Comparison of ENCODE assay signal across 23 cellular contexts in the genomic region with DNA sequence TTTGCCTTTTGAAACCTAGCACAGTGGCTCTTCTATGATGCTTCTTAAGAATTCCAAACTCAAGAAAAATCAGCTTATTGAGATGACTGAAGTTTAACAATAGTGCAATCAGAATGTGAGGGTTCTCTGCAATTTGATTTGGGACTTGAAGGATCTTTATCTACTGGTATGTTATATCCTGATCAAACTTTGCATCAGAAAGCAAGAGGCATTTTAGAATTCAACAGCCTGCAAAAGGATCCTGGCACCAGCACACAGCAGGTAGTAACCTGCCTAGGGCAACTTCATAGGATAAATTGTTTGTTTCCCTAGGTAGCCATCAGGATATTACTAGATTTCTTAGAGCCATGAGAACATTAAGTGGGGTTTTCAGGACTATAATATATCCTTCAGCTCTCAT. TPM values are rescaled to one million over a fixed set of nuclear protein-coding genes. Genes with fewer than 3 reads are reported as not detected.
"Had no signal": no experiment of that assay in that cellular context is flagged by ENCODE, and none has a peak within 500 bp of the region (broad histone marks: within the 10 kb centered on the region; RNA-seq: fewer than 3 reads in every experiment).

No MANE protein-coding gene starts in this region.

- H3K36me3 ChIP-seq: gastroesophageal sphincter, heart left ventricle, left lung, tibial artery, uterus, WERI-Rb-1 had no signal

- DNase-seq: activated CD4-positive, alpha-beta T cell treated with anti-CD3 and anti-CD28 coated beads for 36 hours; activated CD4-positive, alpha-beta T cell treated with anti-CD3 and anti-CD28 coated beads, Interleukin-2, amount 50 U/mL, for 48 hours; activated gamma-delta T cell treated with Interleukin-2 at 50 U/mL for 16 hours; activated T-cell treated with anti-CD3 and anti-CD28 coated beads for 4 hours; amniotic stem cell; effector CD4-positive, alpha-beta T cell; heart left ventricle; left lung; mammary epithelial cell; nephron progenitor cell; occipital lobe; posterior cingulate gyrus; retina; stimulated activated CD4-positive, alpha-beta T cell treated with anti-CD3 and anti-CD28 coated beads, Interleukin-2, amount 100 ng/mL, for 24 hours; stimulated activated naive CD4-positive, alpha-beta T cell treated with Interleukin-2 at 50 U/mL for 16 hours; substantia nigra; tibial artery; uterus; WERI-Rb-1 had no signal

- H3K4me3 ChIP-seq: gastroesophageal sphincter, heart left ventricle, left lung, tibial artery, uterus had no signal

- H3K36me3 Mint-ChIP-seq: activated naive CD8-positive, alpha-beta T cell had no signal

- H3K4me3 Mint-ChIP-seq: activated CD4-positive, alpha-beta T cell treated with anti-CD3 and anti-CD28 coated beads for 36 hours; activated naive CD8-positive, alpha-beta T cell; activated T-helper 1 cell treated with anti-CD3 and anti-CD28 coated beads, Interleukin-12 subunit alpha, Interleukin-12 subunit beta, Interleukin-2, Interleukin-4 antibody, amounts not matched to agents 30 ng/mL and 10 ng/mL and 1 ng/mL, durations not matched to agents 14 hours and 24 hours and 36 hours; nephron progenitor cell had no signal

- H3K4me1 ChIP-seq: gastroesophageal sphincter, heart left ventricle, left lung, tibial artery, uterus had no signal

- H3K4me1 Mint-ChIP-seq: activated CD4-positive, alpha-beta T cell treated with anti-CD3 and anti-CD28 coated beads for 36 hours; nephron progenitor cell had no signal

- H3K27ac Mint-ChIP-seq: activated CD4-positive, alpha-beta T cell treated with anti-CD3 and anti-CD28 coated beads for 36 hours; activated naive CD8-positive, alpha-beta T cell; activated T-helper 1 cell treated with anti-CD3 and anti-CD28 coated beads, Interleukin-12 subunit alpha, Interleukin-12 subunit beta, Interleukin-2, Interleukin-4 antibody, amounts not matched to agents 30 ng/mL and 10 ng/mL and 1 ng/mL, durations not matched to agents 14 hours and 24 hours and 36 hours; nephron progenitor cell had no signal

- H3K9me3 Mint-ChIP-seq: activated T-helper 1 cell treated with anti-CD3 and anti-CD28 coated beads, Interleukin-12 subunit alpha, Interleukin-12 subunit beta, Interleukin-2, Interleukin-4 antibody, amounts not matched to agents 30 ng/mL and 10 ng/mL and 1 ng/mL, durations not matched to agents 14 hours and 24 hours and 36 hours; nephron progenitor cell had no signal

- H3K27me3 ChIP-seq: gastroesophageal sphincter, heart left ventricle, tibial artery, uterus had no signal

- H3K27ac ChIP-seq: gastroesophageal sphincter, heart left ventricle, left lung, tibial artery, uterus, WERI-Rb-1 had no signal

- ATAC-seq: activated CD4-positive, alpha-beta T cell treated with anti-CD3 and anti-CD28 coated beads for 36 hours; esophagus mucosa; gastroesophageal sphincter; heart left ventricle; left lung had no signal

- H3K9me3 ChIP-seq: gastroesophageal sphincter, heart left ventricle, left lung, tibial artery, uterus had no signal

RNA-seq across cellular contexts. Expression of gene NTNG1, which starts 34.3 kb away (rescaled TPM):
- total RNA-seq: activated T-helper 1 cell treated with anti-CD3 and anti-CD28 coated beads, Interleukin-12 subunit alpha, Interleukin-12 subunit beta, Interleukin-2, Interleukin-4 antibody, amounts not matched to agents 30 ng/mL and 10 ng/mL and 1 ng/mL, durations not matched to agents 14 hours and 24 hours and 36 hours had no signal
- polyA plus RNA-seq: heart left ventricle had no signal
